In genomic region chr2:236498369-236498768, GRCh38 we compare ENCODE assay signal across 16 cellular contexts.
DNase-seq lines count a peak whose midpoint lies in the region; ATAC-seq, FAIRE-seq and TF ChIP-seq lines count a peak whose summit lies in the region.
"Had no signal": no experiment of that assay in that cellular context is flagged by ENCODE, and none has a peak within 500 bp of the region (broad histone marks: within the 10 kb centered on the region; RNA-seq: fewer than 3 reads in every experiment).

No MANE protein-coding gene starts in this region.

- no peak for ATAC-seq in HG02678 (IDR thresholded peaks at IDR 0.05; ENCODE audit: unreplicated experiment)
- ATAC-seq: activated CD4-positive, alpha-beta T cell treated with anti-CD3 and anti-CD28 coated beads for 36 hours; activated T-cell treated with anti-CD3 and anti-CD28 coated beads, Interleukin-2, amount 50 U/mL, for 4 hours; gastrocnemius medialis; HepG2 had no signal

- no peak overlapping the region for H3K4me3 ChIP-seq in choroid plexus epithelial cell (ENCODE audit: low read depth, low read length)
- H3K4me3 ChIP-seq: gastrocnemius medialis, Peyer's patch had no signal

- peak; percentile 67 for DNase-seq in A172 (ENCODE audit: low spot score)
- peak; percentile 30 for DNase-seq in HTR-8/SVneo (ENCODE audit: insufficient read length, low spot score)
- DNase-seq in choroid plexus epithelial cell (ENCODE audit: low read depth), result peak; percentile 60
- DNase-seq in left kidney (ENCODE audit: low read depth, low spot score), result peak; percentile 52
- DNase-seq in NCI-H187 (lab: John Stamatoyannopoulos, UW), result no peak
- DNase-seq in HUDEP-2 (lab: John Stamatoyannopoulos, UW; ENCODE audit: unreplicated experiment in 76 of 76), result no peak
- DNase-seq in effector CD8-positive, alpha-beta T cell (lab: John Stamatoyannopoulos, UW), result no peak
- DNase-seq: activated CD4-positive, alpha-beta T cell treated with anti-CD3 and anti-CD28 coated beads for 36 hours; activated T-cell treated with anti-CD3 and anti-CD28 coated beads, Interleukin-2, amount 50 U/mL, for 4 hours; gastrocnemius medialis; left cardiac atrium; NCI-H1417 treated with DMSO at 0.1 percent for 48 hours; NCI-H524 treated with DMSO at 0.1 percent for 48 hours; Peyer's patch had no signal

- no peak for TF ChIP-seq CTCF in choroid plexus epithelial cell (conservative IDR thresholded peaks at IDR 0.05; ENCODE audit: low read depth, low read length)

- no peak for FAIRE-seq in HTR-8/SVneo (lab: Jason Lieb, UNC)
- FAIRE-seq: HepG2 had no signal

Comparison
In these comparisons a context has a peak if more than half of its experiments do, and no peak if none do; other contexts are left out.
1. DNase-seq: peak in A172 (single experiment), HTR-8/SVneo (single experiment), choroid plexus epithelial cell (single experiment) and left kidney (single experiment); none in NCI-H187 (0 of 2), HUDEP-2 (0 of 76) and effector CD8-positive, alpha-beta T cell (single experiment).